ENCODE assay signal across 30 cellular contexts in genomic region chr12:109568486-109568885, GRCh38.
"Had no signal": no experiment of that assay in that cellular context is flagged by ENCODE, and none has a peak within 500 bp of the region (broad histone marks: within the 10 kb centered on the region; RNA-seq: fewer than 3 reads in every experiment).

No MANE protein-coding gene starts in this region.

- H3K4me3 Mint-ChIP-seq: activated CD4-positive, alpha-beta memory T cell treated with anti-CD3 and anti-CD28 coated beads, Interleukin-2, amount 10 ng/mL, durations not matched to agents 7 days and 5 days; activated CD4-positive, alpha-beta T cell treated with anti-CD3 and anti-CD28 coated beads, Interleukin-2, amount 10 ng/mL, durations not matched to agents 7 days and 5 days; activated naive CD4-positive, alpha-beta T cell treated with anti-CD3 and anti-CD28 coated beads for 36 hours; activated naive CD4-positive, alpha-beta T cell treated with anti-CD3 and anti-CD28 coated beads, Interleukin-2, amount 50 U/mL, for 24 hours; activated naive CD8-positive, alpha-beta T cell treated with anti-CD3 and anti-CD28 coated beads for 36 hours; activated naive CD8-positive, alpha-beta T cell treated with anti-CD3 and anti-CD28 coated beads, Interleukin-2, amount 50 U/mL, for 24 hours; activated T-helper 1 cell treated with anti-CD3 and anti-CD28 coated beads, Interleukin-12 subunit alpha, Interleukin-12 subunit beta, Interleukin-2, Interleukin-4 antibody, amounts not matched to agents 30 ng/mL and 10 ng/mL and 1 ng/mL, durations not matched to agents 14 hours and 24 hours and 36 hours; brain; WTC11 had no signal

- H3K27ac ChIP-seq: ascending aorta, breast epithelium, cardiac muscle cell, colonic mucosa, epithelial cell of prostate, esophagus squamous epithelium, gastroesophageal sphincter, VCaP had no signal

- H3K27ac Mint-ChIP-seq: activated CD4-positive, alpha-beta memory T cell treated with anti-CD3 and anti-CD28 coated beads, Interleukin-2, amount 10 ng/mL, durations not matched to agents 7 days and 5 days; activated CD4-positive, alpha-beta T cell treated with anti-CD3 and anti-CD28 coated beads, Interleukin-2, amount 10 ng/mL, durations not matched to agents 7 days and 5 days; activated naive CD4-positive, alpha-beta T cell treated with anti-CD3 and anti-CD28 coated beads for 36 hours; activated naive CD4-positive, alpha-beta T cell treated with anti-CD3 and anti-CD28 coated beads, Interleukin-2, amount 50 U/mL, for 24 hours; activated naive CD8-positive, alpha-beta T cell treated with anti-CD3 and anti-CD28 coated beads for 36 hours; activated naive CD8-positive, alpha-beta T cell treated with anti-CD3 and anti-CD28 coated beads, Interleukin-2, amount 50 U/mL, for 24 hours; activated T-helper 1 cell treated with anti-CD3 and anti-CD28 coated beads, Interleukin-12 subunit alpha, Interleukin-12 subunit beta, Interleukin-2, Interleukin-4 antibody, amounts not matched to agents 30 ng/mL and 10 ng/mL and 1 ng/mL, durations not matched to agents 14 hours and 24 hours and 36 hours; activated T-helper 2 cell treated with anti-CD3 and anti-CD28 coated beads, Interferon-gamma antibody, Interleukin-2, Interleukin-4, amounts not matched to agents 10 μg/mL and 5 μg/mL and 100 μg/mL, durations not matched to agents 14 hours and 24 hours and 36 hours; WTC11 had no signal

- H3K9me3 Mint-ChIP-seq: activated CD4-positive, alpha-beta memory T cell treated with anti-CD3 and anti-CD28 coated beads, Interleukin-2, amount 10 ng/mL, durations not matched to agents 7 days and 5 days; activated CD4-positive, alpha-beta T cell treated with anti-CD3 and anti-CD28 coated beads, Interleukin-2, amount 10 ng/mL, durations not matched to agents 7 days and 5 days; activated naive CD4-positive, alpha-beta T cell treated with anti-CD3 and anti-CD28 coated beads for 36 hours; activated naive CD4-positive, alpha-beta T cell treated with anti-CD3 and anti-CD28 coated beads, Interleukin-2, amount 50 U/mL, for 24 hours; activated naive CD8-positive, alpha-beta T cell treated with anti-CD3 and anti-CD28 coated beads for 36 hours; activated naive CD8-positive, alpha-beta T cell treated with anti-CD3 and anti-CD28 coated beads, Interleukin-2, amount 50 U/mL, for 24 hours; activated T-helper 1 cell treated with anti-CD3 and anti-CD28 coated beads, Interleukin-12 subunit alpha, Interleukin-12 subunit beta, Interleukin-2, Interleukin-4 antibody, amounts not matched to agents 30 ng/mL and 10 ng/mL and 1 ng/mL, durations not matched to agents 14 hours and 24 hours and 36 hours; activated T-helper 2 cell treated with anti-CD3 and anti-CD28 coated beads, Interferon-gamma antibody, Interleukin-2, Interleukin-4, amounts not matched to agents 10 μg/mL and 5 μg/mL and 100 μg/mL, durations not matched to agents 14 hours and 24 hours and 36 hours; brain; WTC11 had no signal

- H3K36me3 ChIP-seq: breast epithelium, colonic mucosa had no signal

- H3K27me3 Mint-ChIP-seq: activated CD4-positive, alpha-beta memory T cell treated with anti-CD3 and anti-CD28 coated beads, Interleukin-2, amount 10 ng/mL, durations not matched to agents 7 days and 5 days; activated CD4-positive, alpha-beta T cell treated with anti-CD3 and anti-CD28 coated beads, Interleukin-2, amount 10 ng/mL, durations not matched to agents 7 days and 5 days; activated naive CD4-positive, alpha-beta T cell treated with anti-CD3 and anti-CD28 coated beads, Interleukin-2, amount 50 U/mL, for 24 hours; activated naive CD8-positive, alpha-beta T cell treated with anti-CD3 and anti-CD28 coated beads for 36 hours; activated naive CD8-positive, alpha-beta T cell treated with anti-CD3 and anti-CD28 coated beads, Interleukin-2, amount 50 U/mL, for 24 hours; brain had no signal

- H3K4me3 ChIP-seq: ascending aorta, breast epithelium, cardiac muscle cell, colonic mucosa, esophagus squamous epithelium, gastroesophageal sphincter had no signal

- H3K4me1 ChIP-seq: colonic mucosa had no signal

- H3K27me3 ChIP-seq: ascending aorta, breast epithelium, cardiac muscle cell, colonic mucosa, esophagus squamous epithelium, gastroesophageal sphincter had no signal

- H3K9me3 ChIP-seq: ascending aorta, breast epithelium, colonic mucosa, esophagus squamous epithelium, gastroesophageal sphincter had no signal

- DNase-seq: activated CD4-positive, alpha-beta memory T cell treated with anti-CD3 and anti-CD28 coated beads, Interleukin-2, amount 10 ng/mL, durations not matched to agents 7 days and 5 days; activated CD4-positive, alpha-beta T cell treated with anti-CD3 and anti-CD28 coated beads for 1 hour; activated CD4-positive, alpha-beta T cell treated with anti-CD3 and anti-CD28 coated beads for 4 hours; activated CD4-positive, alpha-beta T cell treated with anti-CD3 and anti-CD28 coated beads, Interleukin-2, amount 10 ng/mL, durations not matched to agents 7 days and 5 days; activated CD4-positive, alpha-beta T cell treated with anti-CD3 and anti-CD28 coated beads, Interleukin-2, amount 50 U/mL, for 4 hours; activated CD8-positive, alpha-beta memory T cell treated with anti-CD3 and anti-CD28 coated beads, Interleukin-2, amount 50 U/mL, for 48 hours; activated effector memory CD4-positive, alpha-beta T cell treated with anti-CD3 and anti-CD28 coated beads, Interleukin-2, amount 50 U/mL, for 16 hours; activated naive CD4-positive, alpha-beta T cell treated with anti-CD3 and anti-CD28 coated beads for 36 hours; activated naive CD8-positive, alpha-beta T cell treated with anti-CD3 and anti-CD28 coated beads for 36 hours; activated naive CD8-positive, alpha-beta T cell treated with anti-CD3 and anti-CD28 coated beads, Interleukin-2, amount 50 U/mL, for 24 hours; activated T-cell treated with anti-CD3 and anti-CD28 coated beads for 4 hours; activated T-cell treated with anti-CD3 and anti-CD28 coated beads, Interleukin-2, amount 50 U/mL, for 48 hours; central memory CD4-positive, alpha-beta T cell; cerebellar nuclear complex; colonic mucosa; effector CD8-positive, alpha-beta T cell; esophagus squamous epithelium; foreskin melanocyte; T-helper 2 cell had no signal

- ATAC-seq: activated naive CD8-positive, alpha-beta T cell treated with anti-CD3 and anti-CD28 coated beads, Interleukin-2, amount 50 U/mL, for 24 hours; gastroesophageal sphincter; WTC11 had no signal
